ENCODE assay signal across 10 cellular contexts in genomic region chr4:3040447-3041191, GRCh38. TPM values are rescaled to one million over a fixed set of nuclear protein-coding genes. Genes with fewer than 3 reads are reported as not detected.
DNase-seq lines count a peak whose midpoint lies in the region; ATAC-seq and TF ChIP-seq lines count a peak whose summit lies in the region.
"Had no signal": no experiment of that assay in that cellular context is flagged by ENCODE, and none has a peak within 500 bp of the region (broad histone marks: within the 10 kb centered on the region; RNA-seq: fewer than 3 reads in every experiment).

No MANE protein-coding gene starts in this region.

- H3K4me1 Mint-ChIP-seq in activated T-helper 1 cell treated with anti-CD3 and anti-CD28 coated beads, Interleukin-12 subunit alpha, Interleukin-12 subunit beta, Interleukin-2, Interleukin-4 antibody, amounts not matched to agents 30 ng/mL and 10 ng/mL and 1 ng/mL, durations not matched to agents 14 hours and 24 hours and 36 hours (ENCODE audit: low read depth): peaks cover 53% of the 10 kb centered on the region

- H3K27me3 Mint-ChIP-seq in activated T-helper 1 cell treated with anti-CD3 and anti-CD28 coated beads, Interleukin-12 subunit alpha, Interleukin-12 subunit beta, Interleukin-2, Interleukin-4 antibody, amounts not matched to agents 30 ng/mL and 10 ng/mL and 1 ng/mL, durations not matched to agents 14 hours and 24 hours and 36 hours (ENCODE audit: insufficient read depth): peaks cover 23% of the 10 kb centered on the region

- peak overlapping the region; percentile 84 for H3K4me3 Mint-ChIP-seq in activated T-helper 1 cell treated with anti-CD3 and anti-CD28 coated beads, Interleukin-12 subunit alpha, Interleukin-12 subunit beta, Interleukin-2, Interleukin-4 antibody, amounts not matched to agents 30 ng/mL and 10 ng/mL and 1 ng/mL, durations not matched to agents 14 hours and 24 hours and 36 hours

- no peaks in the 10 kb centered on the region for H3K9me3 ChIP-seq in osteoblast (ENCODE audit: low read depth, low read length)

- H3K4me3 ChIP-seq in osteoblast (ENCODE audit: insufficient read depth, low read length): peak overlapping the region; percentile 76
- no peak overlapping the region for H3K4me3 ChIP-seq in H7 (ENCODE audit: insufficient read depth, low read depth, low read length)

- peaks cover 4% of the 10 kb centered on the region for H3K9me3 Mint-ChIP-seq in activated T-helper 1 cell treated with anti-CD3 and anti-CD28 coated beads, Interleukin-12 subunit alpha, Interleukin-12 subunit beta, Interleukin-2, Interleukin-4 antibody, amounts not matched to agents 30 ng/mL and 10 ng/mL and 1 ng/mL, durations not matched to agents 14 hours and 24 hours and 36 hours

- in situ Hi-C loops in GM13976 (cut with MboI; ENCODE audit: low sequenced_read_pairs, unreplicated experiment): no loop called here

- ATAC-seq in GM21786 (IDR thresholded peaks at IDR 0.05; ENCODE audit: unreplicated experiment): peak; percentile 39

- H3K36me3 ChIP-seq in osteoblast (ENCODE audit: insufficient read depth, low read length): no peaks in the 10 kb centered on the region
- no peaks in the 10 kb centered on the region for H3K36me3 ChIP-seq in H7 (replicated peaks; ENCODE audit: control insufficient read depth, insufficient read depth, low read length)

- no peaks in the 10 kb centered on the region for H4K20me1 ChIP-seq in osteoblast (ENCODE audit: insufficient read depth, low read length)

- peaks cover 5% of the 10 kb centered on the region for H3K36me3 Mint-ChIP-seq in activated T-helper 1 cell treated with anti-CD3 and anti-CD28 coated beads, Interleukin-12 subunit alpha, Interleukin-12 subunit beta, Interleukin-2, Interleukin-4 antibody, amounts not matched to agents 30 ng/mL and 10 ng/mL and 1 ng/mL, durations not matched to agents 14 hours and 24 hours and 36 hours (ENCODE audit: low read depth)

- H3K27ac ChIP-seq in osteoblast (ENCODE audit: low read depth, low read length): peak overlapping the region; percentile 42

- peak overlapping the region; percentile 83 for H3K4me2 ChIP-seq in osteoblast (ENCODE audit: insufficient read depth, low read length)

- intact Hi-C loops in activated T-helper 1 cell treated with anti-CD3 and anti-CD28 coated beads, Interleukin-12 subunit alpha, Interleukin-12 subunit beta, Interleukin-2, Interleukin-4 antibody, amounts not matched to agents 30 ng/mL and 10 ng/mL and 1 ng/mL, durations not matched to agents 14 hours and 24 hours and 36 hours (cut with micrococcal nuclease): no loop called here

- peaks cover 29% of the 10 kb centered on the region for H3K4me1 ChIP-seq in osteoblast (ENCODE audit: insufficient read depth, low read length)

- DNase-seq in GM13976 (ENCODE audit: low spot score) (peak; percentile 72), osteoblast (ENCODE audit: insufficient read length, low spot score, missing footprints) (no peak), NK-92 (lab: John Stamatoyannopoulos, UW; ENCODE audit: unreplicated experiment) (no peak), H7 (no peak), SHP77 (lab: John Stamatoyannopoulos, UW) (no peak), KG1 (lab: John Stamatoyannopoulos, UW) (no peak)
- no peak for DNase-seq in activated T-helper 1 cell treated with anti-CD3 and anti-CD28 coated beads, Interleukin-12 subunit alpha, Interleukin-12 subunit beta, Interleukin-2, Interleukin-4 antibody, amounts not matched to agents 30 ng/mL and 10 ng/mL and 1 ng/mL, durations not matched to agents 14 hours and 24 hours and 36 hours (ENCODE audit: low spot score)
- DNase-seq: NCI-H1436 had no signal

- H3K27me3 ChIP-seq in osteoblast (ENCODE audit: insufficient read depth, low read length) (no peaks in the 10 kb centered on the region), H7 (ENCODE audit: control insufficient read depth, insufficient read depth, low read length) (no peaks in the 10 kb centered on the region)

- TF ChIP-seq CTCF in GM13976 (IDR thresholded peaks at IDR 0.05; ENCODE audit: borderline replicate concordance, control extremely low read depth, extremely low read depth, insufficient read depth, missing control alignments) (no peak), osteoblast (IDR thresholded peaks at IDR 0.05; ENCODE audit: extremely low read depth, low read depth, low read length) (no peak)

- peak overlapping the region; percentile 92 for H2AFZ ChIP-seq in osteoblast (ENCODE audit: low read length)

- peak overlapping the region; percentile 23 for H3K27ac Mint-ChIP-seq in activated T-helper 1 cell treated with anti-CD3 and anti-CD28 coated beads, Interleukin-12 subunit alpha, Interleukin-12 subunit beta, Interleukin-2, Interleukin-4 antibody, amounts not matched to agents 30 ng/mL and 10 ng/mL and 1 ng/mL, durations not matched to agents 14 hours and 24 hours and 36 hours

- no peaks in the 10 kb centered on the region for H3K79me2 ChIP-seq in osteoblast (ENCODE audit: insufficient read depth, low read length)

RNA-seq across cellular contexts. Expression of gene HTT-AS, which starts 33.7 kb away (rescaled TPM):
- not detected in 2 replicates for total RNA-seq in activated T-helper 1 cell treated with anti-CD3 and anti-CD28 coated beads, Interleukin-12 subunit alpha, Interleukin-12 subunit beta, Interleukin-2, Interleukin-4 antibody, amounts not matched to agents 30 ng/mL and 10 ng/mL and 1 ng/mL, durations not matched to agents 14 hours and 24 hours and 36 hours
- total RNA-seq in osteoblast: not detected in 2 replicates
- total RNA-seq in H7 (2014; rRNA removed; shearing (Covaris generic)): not detected in 2 replicates
- total RNA-seq: activated CD8-positive, alpha-beta memory T cell treated with anti-CD3 and anti-CD28 coated beads for 36 hours had no signal

RNA-seq across cellular contexts. Expression of gene HTT, which starts 33.9 kb away (rescaled TPM):
- total RNA-seq in activated T-helper 1 cell treated with anti-CD3 and anti-CD28 coated beads, Interleukin-12 subunit alpha, Interleukin-12 subunit beta, Interleukin-2, Interleukin-4 antibody, amounts not matched to agents 30 ng/mL and 10 ng/mL and 1 ng/mL, durations not matched to agents 14 hours and 24 hours and 36 hours: 65.9 and 66.9 TPM in 2 replicates
- total RNA-seq in osteoblast: 44.5 and 65.1 TPM in 2 replicates
- total RNA-seq in H7 (2014; rRNA removed; shearing (Covaris generic)): 24.4 and 31.5 TPM in 2 replicates
